Comparison of ENCODE assay signal across 18 cellular contexts in genomic region chr10:3955493-3955892, GRCh38.
A peak's percentile ranks its signal among the peaks of the same experiment; 100 is the strongest.
DNase-seq lines count a peak whose midpoint lies in the region; ATAC-seq and TF ChIP-seq lines count a peak whose summit lies in the region.
"Had no signal": no experiment of that assay in that cellular context is flagged by ENCODE, and none has a peak within 500 bp of the region (broad histone marks: within the 10 kb centered on the region; RNA-seq: fewer than 3 reads in every experiment).

No MANE protein-coding gene starts in this region.

- DNase-seq in GM23338 (ENCODE audit: low spot score) (peak; percentile 45), NCI-H2029 treated with DMSO at 0.1 percent for 48 hours (lab: John Stamatoyannopoulos, UW) (peak; percentile 20), astrocyte of the cerebellum (ENCODE audit: low read depth) (peak; percentile 55), iris pigment epithelial cell (ENCODE audit: low read depth) (peak; percentile 59), T-cell (no peak), A172 (ENCODE audit: low spot score) (no peak)
- DNase-seq in activated CD4-positive, alpha-beta T cell treated with anti-CD3 and anti-CD28 coated beads, Interleukin-2, amount 50 U/mL, for 48 hours: no peak
- no peak for DNase-seq in activated CD4-positive, CD25-positive, alpha-beta regulatory T cell (lab: John Stamatoyannopoulos, UW)
- DNase-seq: activated CD8-positive, alpha-beta memory T cell treated with anti-CD3 and anti-CD28 coated beads for 24 hours; amygdala; GDM1; NCI-H1105; NK-92 treated with Interleukin-12 subunit alpha and Interleukin-12 subunit beta, amount 100 ng/mL, for 24 hours; nucleus accumbens; stomach had no signal

- H3K9me2 ChIP-seq in GM23338 (ENCODE audit: insufficient read depth): no peaks in the 10 kb centered on the region

- no peaks in the 10 kb centered on the region for H3K79me2 ChIP-seq in GM23338 (replicated peaks; ENCODE audit: insufficient read depth)

- peaks cover 29% of the 10 kb centered on the region for H3K4me1 Mint-ChIP-seq in GM23338
- H3K4me1 Mint-ChIP-seq in T-cell: peaks cover 8 to 31% (median 22%) of the 10 kb centered on the region in 3 donors

- ATAC-seq in GM23338 (peak; percentile 83), T-cell (replicated peaks in 1 of 4) (no peak)

- H3K4me3 ChIP-seq in GM23338 (no peak overlapping the region), astrocyte of the cerebellum (ENCODE audit: low read depth, low read length) (no peak overlapping the region)
- H3K4me3 ChIP-seq: SJSA1, smooth muscle cell, stomach had no signal

- H3F3A ChIP-seq in GM23338 (replicated peaks; ENCODE audit: low read depth): no peaks in the 10 kb centered on the region

- H3K27ac ChIP-seq in GM23338 (ENCODE audit: low read depth): peak overlapping the region; percentile 74; the same call in 1 of the 2 replicates
- H3K27ac ChIP-seq: SJSA1, stomach had no signal

- H2AFZ ChIP-seq in GM23338: peak overlapping the region; percentile 88

- H3K36me3 Mint-ChIP-seq in GM23338 (ENCODE audit: low read depth) (no peaks in the 10 kb centered on the region), T-cell (no peaks in the 10 kb centered on the region)
- H3K36me3 Mint-ChIP-seq: memory B cell had no signal

- H3K27ac Mint-ChIP-seq in GM23338 (no peak overlapping the region; the same call in none of the 2 replicates), T-cell (no peak overlapping the region)
- H3K27ac Mint-ChIP-seq: memory B cell had no signal

- POLR2A ChIA-PET in T-cell (lab: Charles Lee): no interaction called here

- no peaks in the 10 kb centered on the region for H3K9me3 Mint-ChIP-seq in GM23338
- H3K9me3 Mint-ChIP-seq in T-cell: peaks cover 0 to 6% (median 0%) of the 10 kb centered on the region in 3 donors
- H3K9me3 Mint-ChIP-seq: memory B cell had no signal

- H3K27me3 Mint-ChIP-seq in GM23338 (ENCODE audit: insufficient read depth, low read depth, poor library complexity) (peaks cover 11% of the 10 kb centered on the region), T-cell (no peaks in the 10 kb centered on the region)
- H3K27me3 Mint-ChIP-seq: memory B cell had no signal

- no peaks in the 10 kb centered on the region for H4K20me1 ChIP-seq in GM23338 (replicated peaks; ENCODE audit: insufficient read depth)

- no peak overlapping the region for H3K4me3 Mint-ChIP-seq in GM23338
- no peak overlapping the region for H3K4me3 Mint-ChIP-seq in T-cell
- H3K4me3 Mint-ChIP-seq: memory B cell had no signal

- H3K4me1 ChIP-seq in GM23338 (ENCODE audit: insufficient read depth): peaks cover 6% of the 10 kb centered on the region; the same call in 1 of the 2 replicates
- H3K4me1 ChIP-seq: stomach had no signal

- CTCF ChIA-PET in T-cell (lab: Charles Lee): interaction anchor here (0.5 to 0.6 kb wide), 2 partner anchors 45 to 80 kb away, joined by 3 read pairs; no protein-coding TSS in a partner anchor

- peak overlapping the region; percentile 48; the same call in 1 of the 2 replicates for H3K4me2 ChIP-seq in GM23338
- H3K4me2 ChIP-seq: smooth muscle cell had no signal

- no peaks in the 10 kb centered on the region for H3K36me3 ChIP-seq in GM23338 (ENCODE audit: insufficient read depth)
- H3K36me3 ChIP-seq: SJSA1, stomach had no signal

- in situ Hi-C loops in astrocyte of the cerebellum (cut with HindIII; ENCODE audit: low sequenced_read_pairs): no loop called here

- no peak for TF ChIP-seq CTCF in GM23338 (conservative IDR thresholded peaks at IDR 0.05; ENCODE audit: low read depth in 2 of 2)
- TF ChIP-seq CTCF in astrocyte of the cerebellum (IDR thresholded peaks at IDR 0.05; ENCODE audit: low read depth, low read length, missing control alignments): peak; percentile 5

- H3K27me3 ChIP-seq in GM23338 (ENCODE audit: insufficient read depth): no peaks in the 10 kb centered on the region
- H3K27me3 ChIP-seq: SJSA1, stomach had no signal

TF ChIP-seq in GM23338, 12 proteins besides CTCF, POLR2A, EP300 and RAD21 (continues in another document):
- TF ChIP-seq ZNF331 (CRISPR knock-in tag; IDR thresholded peaks at IDR 0.05; ENCODE audit: low read depth) (no peak), ZNF114 (CRISPR knock-in tag; IDR thresholded peaks at IDR 0.05) (no peak), POLR2AphosphoS5 (IDR thresholded peaks at IDR 0.05; ENCODE audit: low read depth) (no peak), ZNF462 (CRISPR knock-in tag; IDR thresholded peaks at IDR 0.05) (no peak), STAT1 (IDR thresholded peaks at IDR 0.05; ENCODE audit: unreplicated experiment) (no peak), EZH2 (IDR thresholded peaks at IDR 0.05; ENCODE audit: low read depth, unreplicated experiment) (no peak), ETS1 (IDR thresholded peaks at IDR 0.05) (no peak), JUNB (IDR thresholded peaks at IDR 0.05; ENCODE audit: unreplicated experiment) (no peak), EZH2phosphoT487 (IDR thresholded peaks at IDR 0.05; ENCODE audit: unreplicated experiment) (no peak)

Comparison
In these comparisons a context has a peak if more than half of its experiments do, and no peak if none do; other contexts are left out.
1. DNase-seq: peak in GM23338 (single experiment), NCI-H2029 treated with DMSO at 0.1 percent for 48 hours (single experiment), astrocyte of the cerebellum (single experiment) and iris pigment epithelial cell (single experiment); none in T-cell (0 of 34), activated CD4-positive, alpha-beta T cell treated with anti-CD3 and anti-CD28 coated beads, Interleukin-2, amount 50 U/mL, for 48 hours (0 of 2), activated CD4-positive, CD25-positive, alpha-beta regulatory T cell (0 of 4) and A172 (single experiment).